ENCODE assay signal across 8 cellular contexts in the genomic region with DNA sequence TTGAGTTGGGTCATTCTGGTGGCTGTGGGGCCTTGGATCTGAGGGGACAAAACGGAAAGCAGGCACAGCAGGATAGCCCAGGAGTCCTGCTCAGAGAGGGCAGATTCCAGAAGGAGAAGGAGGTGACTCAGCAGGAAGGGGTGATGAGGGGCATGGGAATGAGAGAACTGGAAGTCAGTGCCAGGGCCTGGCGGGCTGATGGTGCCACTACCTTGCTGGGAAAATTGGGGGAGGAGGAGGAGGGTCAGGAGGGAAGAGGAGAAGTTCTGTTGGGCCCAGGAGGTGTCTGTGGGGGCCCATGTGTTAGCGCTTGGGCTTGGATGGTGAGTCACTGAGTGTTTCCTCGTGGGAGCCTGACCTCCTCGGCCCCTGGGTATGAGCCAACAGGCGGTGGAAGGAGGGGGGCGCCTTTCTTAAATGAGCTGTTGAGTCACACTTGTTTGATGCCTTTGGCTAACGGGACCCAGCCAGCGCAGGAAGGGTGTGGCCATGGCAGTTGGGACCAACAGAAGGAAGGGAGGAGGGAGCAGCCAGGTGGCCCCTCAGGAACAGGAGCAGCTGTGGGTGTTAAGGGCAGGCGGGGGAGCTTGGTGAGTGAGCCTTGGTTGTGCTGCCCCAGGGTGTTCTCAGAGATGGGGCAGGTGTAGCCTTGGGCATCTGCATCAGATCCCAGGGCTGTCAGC.
DNase-seq lines count a peak whose midpoint lies in the region; ATAC-seq and TF ChIP-seq lines count a peak whose summit lies in the region.

No MANE protein-coding gene starts in this region.

- H3K9me3 ChIP-seq in sigmoid colon (no peaks in the 10 kb centered on the region), T-helper 17 cell (ENCODE audit: control insufficient read depth, low read length, poor library complexity, severe bottlenecking) (no peaks in the 10 kb centered on the region), spleen (peaks cover 0 to 18% (median 6%) of the 10 kb centered on the region in 8 donors)

- TF ChIP-seq POLR2A in sigmoid colon (IDR thresholded peaks at IDR 0.05) (no peak), spleen (IDR thresholded peaks at IDR 0.05) (no peak)

- peaks cover 2% of the 10 kb centered on the region for H3K27me3 Mint-ChIP-seq in GM23338 (ENCODE audit: insufficient read depth, low read depth, poor library complexity)
- peaks cover 35% of the 10 kb centered on the region for H3K27me3 Mint-ChIP-seq in glutamatergic neuron (ENCODE audit: unreplicated experiment)
- H3K27me3 Mint-ChIP-seq in T-helper 17 cell: peaks cover 22% of the 10 kb centered on the region

- H3K4me3 Mint-ChIP-seq in GM23338 (no peak overlapping the region), glutamatergic neuron (ENCODE audit: unreplicated experiment) (peak overlapping the region; percentile 87), T-helper 17 cell (no peak overlapping the region)

- H3K79me2 ChIP-seq in GM23338 (replicated peaks; ENCODE audit: insufficient read depth): peaks cover 3% of the 10 kb centered on the region; the same call in 1 of the 2 replicates

- no peak overlapping the region for H2AFZ ChIP-seq in GM23338

- H3K4me1 ChIP-seq in GM23338 (ENCODE audit: insufficient read depth) (no peaks in the 10 kb centered on the region; the same call in 1 of the 2 replicates), sigmoid colon (peaks cover 0 to 64% (median 57%) of the 10 kb centered on the region in 4 donors), spleen (peaks cover 0 to 37% (median 10%) of the 10 kb centered on the region in 6 donors)

- peaks cover 18% of the 10 kb centered on the region for H3K4me1 Mint-ChIP-seq in GM23338
- H3K4me1 Mint-ChIP-seq in glutamatergic neuron (ENCODE audit: low read depth, unreplicated experiment): peaks cover 62% of the 10 kb centered on the region
- no peaks in the 10 kb centered on the region for H3K4me1 Mint-ChIP-seq in T-helper 17 cell

- no peak overlapping the region for H3K4me2 ChIP-seq in GM23338

- peaks cover 36% of the 10 kb centered on the region for H3K36me3 Mint-ChIP-seq in GM23338 (ENCODE audit: low read depth)
- peaks cover 24% of the 10 kb centered on the region for H3K36me3 Mint-ChIP-seq in glutamatergic neuron (ENCODE audit: unreplicated experiment)
- no peaks in the 10 kb centered on the region for H3K36me3 Mint-ChIP-seq in T-helper 17 cell (ENCODE audit: low read depth)

- WGBS in sigmoid colon, 2 donors: 25 to 36% methylated on average over 10 of the region's 10 CpGs
- 24 to 42% (median 34%) methylated on average over 8 to 10 of the region's 10 CpGs for WGBS in spleen, 5 donors

- H3K9me3 Mint-ChIP-seq in GM23338 (peaks cover 12% of the 10 kb centered on the region), glutamatergic neuron (ENCODE audit: unreplicated experiment) (peaks cover 44% of the 10 kb centered on the region)

- H3K27me3 ChIP-seq in GM23338 (ENCODE audit: insufficient read depth): no peaks in the 10 kb centered on the region
- H3K27me3 ChIP-seq in sigmoid colon: no peaks in the 10 kb centered on the region
- peaks cover 0 to 20% (median 0%) of the 10 kb centered on the region in 7 donors for H3K27me3 ChIP-seq in spleen (replicated peaks in 1 of 7)

- H3K9me2 ChIP-seq in GM23338 (ENCODE audit: insufficient read depth): no peaks in the 10 kb centered on the region

- H3K27ac ChIP-seq in GM23338 (ENCODE audit: low read depth) (peak overlapping the region; percentile 52; the same call in 1 of the 2 replicates), sigmoid colon (peak overlapping the region; percentile 80 to 88 (median 86)), spleen (peak overlapping the region in 1 of 8 donors; percentile 26)

- TF ChIP-seq EP300 in sigmoid colon (IDR thresholded peaks at IDR 0.05): peak in 1 of 4 donors; percentile 54

- H4K20me1 ChIP-seq in GM23338 (replicated peaks; ENCODE audit: insufficient read depth): no peaks in the 10 kb centered on the region

- DNase-seq in GM23338 (ENCODE audit: low spot score): no peak
- peak; percentile 80 for DNase-seq in SK-N-DZ (ENCODE audit: low spot score)
- DNase-seq in glutamatergic neuron: peak; percentile 78
- peak; percentile 97 for DNase-seq in sigmoid colon
- DNase-seq in T-helper 17 cell: no peak
- no peak for DNase-seq in spleen

- no peaks in the 10 kb centered on the region for H3F3A ChIP-seq in GM23338 (replicated peaks; ENCODE audit: low read depth)

- peak overlapping the region; percentile 83; the same call in 1 of the 2 replicates for H3K27ac Mint-ChIP-seq in GM23338
- H3K27ac Mint-ChIP-seq in glutamatergic neuron (ENCODE audit: unreplicated experiment): peak overlapping the region; percentile 100
- no peak overlapping the region for H3K27ac Mint-ChIP-seq in T-helper 17 cell

- no peak for ATAC-seq in GM23338
- ATAC-seq in T-helper 17 cell: no peak
- no peak for ATAC-seq in HG03135 (IDR thresholded peaks at IDR 0.05; ENCODE audit: unreplicated experiment)
- no peak for ATAC-seq in GM18858 (IDR thresholded peaks at IDR 0.05; ENCODE audit: unreplicated experiment)

- H3K4me3 ChIP-seq in GM23338 (no peak overlapping the region), sigmoid colon (no peak overlapping the region), spleen (no peak overlapping the region)

- intact Hi-C loops in sigmoid colon (cut with DNase I): loop anchor here (5.0 to 10.0 kb wide), 5 partner anchors 51 to 294 kb away; a partner anchor contains a TSS
- intact Hi-C loops in spleen (cut with DNase I; ENCODE audit: low total_unique reads): no loop called here

- TF ChIP-seq CTCF in GM23338 (conservative IDR thresholded peaks at IDR 0.05; ENCODE audit: low read depth in 2 of 2) (no peak), glutamatergic neuron (IDR thresholded peaks at IDR 0.05; ENCODE audit: partially characterized antibody, unreplicated experiment) (no peak), sigmoid colon (IDR thresholded peaks at IDR 0.05) (no peak), spleen (IDR thresholded peaks at IDR 0.05 in 8 of 11, conservative IDR thresholded peaks at IDR 0.05 in 3 of 11) (no peak)

- H3K36me3 ChIP-seq in GM23338 (ENCODE audit: insufficient read depth): peaks cover 5% of the 10 kb centered on the region; the same call in 1 of the 2 replicates
- peaks cover 0 to 28% (median 9%) of the 10 kb centered on the region in 4 donors for H3K36me3 ChIP-seq in sigmoid colon
- no peaks in the 10 kb centered on the region for H3K36me3 ChIP-seq in spleen

TF ChIP-seq in GM23338, 12 proteins besides CTCF, POLR2A, EP300 and RAD21 (continues in another document):
- no peak for TF ChIP-seq JUNB (IDR thresholded peaks at IDR 0.05; ENCODE audit: unreplicated experiment)
- TF ChIP-seq NANOG (IDR thresholded peaks at IDR 0.05; ENCODE audit: borderline replicate concordance): no peak
- TF ChIP-seq, protein P1, sequence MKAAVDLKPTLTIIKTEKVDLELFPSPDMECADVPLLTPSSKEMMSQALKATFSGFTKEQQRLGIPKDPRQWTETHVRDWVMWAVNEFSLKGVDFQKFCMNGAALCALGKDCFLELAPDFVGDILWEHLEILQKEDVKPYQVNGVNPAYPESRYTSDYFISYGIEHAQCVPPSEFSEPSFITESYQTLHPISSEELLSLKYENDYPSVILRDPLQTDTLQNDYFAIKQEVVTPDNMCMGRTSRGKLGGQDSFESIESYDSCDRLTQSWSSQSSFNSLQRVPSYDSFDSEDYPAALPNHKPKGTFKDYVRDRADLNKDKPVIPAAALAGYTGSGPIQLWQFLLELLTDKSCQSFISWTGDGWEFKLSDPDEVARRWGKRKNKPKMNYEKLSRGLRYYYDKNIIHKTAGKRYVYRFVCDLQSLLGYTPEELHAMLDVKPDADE (IDR thresholded peaks at IDR 0.05): no peak
- TF ChIP-seq ZNF331 (CRISPR knock-in tag; IDR thresholded peaks at IDR 0.05; ENCODE audit: low read depth): no peak
- TF ChIP-seq EZH2 (IDR thresholded peaks at IDR 0.05; ENCODE audit: low read depth, unreplicated experiment): no peak
- TF ChIP-seq STAT1 (IDR thresholded peaks at IDR 0.05; ENCODE audit: unreplicated experiment): no peak
- TF ChIP-seq POLR2AphosphoS5 (IDR thresholded peaks at IDR 0.05; ENCODE audit: low read depth): no peak
- no peak for TF ChIP-seq CREB1 (CRISPR knock-in tag; IDR thresholded peaks at IDR 0.05; ENCODE audit: low read depth)

Comparison
In these comparisons a context has a peak if more than half of its experiments do, and no peak if none do; other contexts are left out.
1. DNase-seq: peak in SK-N-DZ (single experiment), glutamatergic neuron (single experiment) and sigmoid colon (single experiment); none in GM23338 (single experiment), T-helper 17 cell (0 of 3) and spleen (single experiment).